22 cellular contexts compared by ENCODE assay signal in the genomic region with DNA sequence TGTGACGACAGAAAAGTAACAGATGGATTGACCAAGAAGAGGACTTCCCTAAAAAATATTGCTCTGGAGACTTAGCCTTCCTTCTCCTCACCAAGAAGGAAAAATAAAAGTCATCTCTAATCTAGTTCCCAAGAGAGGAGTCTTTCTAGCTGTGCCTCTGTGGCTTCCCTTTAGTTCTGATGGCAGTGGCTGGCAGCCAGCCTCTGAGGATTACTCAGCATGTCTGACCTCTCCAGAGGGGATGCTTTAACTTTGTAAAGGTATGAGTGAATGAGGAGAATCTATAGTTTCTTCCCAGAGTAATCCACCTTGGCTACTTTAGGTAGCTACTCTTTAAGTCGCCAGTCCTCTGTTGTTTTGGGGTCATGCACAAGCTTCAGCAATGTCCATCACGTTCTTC.
DNase-seq lines count a peak whose midpoint lies in the region; ATAC-seq, FAIRE-seq and TF ChIP-seq lines count a peak whose summit lies in the region.
"Had no signal": no experiment of that assay in that cellular context is flagged by ENCODE, and none has a peak within 500 bp of the region (broad histone marks: within the 10 kb centered on the region; RNA-seq: fewer than 3 reads in every experiment).

No MANE protein-coding gene starts in this region.

- H3K79me2 ChIP-seq in astrocyte (ENCODE audit: insufficient read depth, low read length) (no peaks in the 10 kb centered on the region), SK-N-SH (ENCODE audit: insufficient read depth) (no peaks in the 10 kb centered on the region)

- H3K27me3 ChIP-seq in astrocyte (ENCODE audit: insufficient read depth, low read length) (no peaks in the 10 kb centered on the region), SK-N-SH (ENCODE audit: insufficient read depth) (no peaks in the 10 kb centered on the region)

- H3K4me2 ChIP-seq in astrocyte (ENCODE audit: low read length) (no peak overlapping the region), SK-N-SH (no peak overlapping the region)

- 33% methylated on average over 3 of the region's 3 CpGs for WGBS in SK-N-SH (ENCODE audit: low lambda C conversion rate)

- no peak for TF ChIP-seq EP300 in SK-N-SH (IDR thresholded peaks at IDR 0.05; ENCODE audit: borderline replicate concordance in 1 of 2, low read depth in 1 of 2, low read length in 1 of 2)

- peaks cover 3% of the 10 kb centered on the region for H3K9me3 Mint-ChIP-seq in astrocyte (ENCODE audit: unreplicated experiment)
- no peaks in the 10 kb centered on the region for H3K9me3 Mint-ChIP-seq in osteocyte (ENCODE audit: unreplicated experiment)
- H3K9me3 Mint-ChIP-seq: CD4-positive, CD25-positive, alpha-beta regulatory T cell had no signal

- H3K27me3 Mint-ChIP-seq in astrocyte (ENCODE audit: low read depth, unreplicated experiment) (no peaks in the 10 kb centered on the region), osteocyte (ENCODE audit: unreplicated experiment) (no peaks in the 10 kb centered on the region)
- H3K27me3 Mint-ChIP-seq: CD4-positive, CD25-positive, alpha-beta regulatory T cell had no signal

- no peak for TF ChIP-seq RAD21 in SK-N-SH (IDR thresholded peaks at IDR 0.05; ENCODE audit: low read length)

- no peak overlapping the region for H2AFZ ChIP-seq in astrocyte (ENCODE audit: low read depth, low read length)
- no peak overlapping the region for H2AFZ ChIP-seq in SK-N-SH (ENCODE audit: low read depth)

- H3K9ac ChIP-seq in astrocyte (ENCODE audit: low read length) = no peak overlapping the region
- no peak overlapping the region for H3K9ac ChIP-seq in SK-N-SH

- POLR2A ChIA-PET in SK-N-SH (lab: Yijun Ruan, JAX) = no interaction called here

- H3K4me3 Mint-ChIP-seq in astrocyte (ENCODE audit: unreplicated experiment) (no peak overlapping the region), osteocyte (ENCODE audit: unreplicated experiment) (no peak overlapping the region)
- H3K4me3 Mint-ChIP-seq: B cell; CD4-positive, CD25-positive, alpha-beta regulatory T cell had no signal

- H3K27ac ChIP-seq in astrocyte (ENCODE audit: low read depth, low read length) (no peak overlapping the region), SK-N-SH (ENCODE audit: low read depth in 2 of 2, low read length in 1 of 2) (no peak overlapping the region)

- H3K36me3 Mint-ChIP-seq in astrocyte (ENCODE audit: low read depth, unreplicated experiment) (no peaks in the 10 kb centered on the region), osteocyte (ENCODE audit: unreplicated experiment) (no peaks in the 10 kb centered on the region)
- H3K36me3 Mint-ChIP-seq: CD4-positive, CD25-positive, alpha-beta regulatory T cell had no signal

- H3K27ac Mint-ChIP-seq in astrocyte (ENCODE audit: unreplicated experiment) (peak overlapping the region; percentile 62), osteocyte (ENCODE audit: unreplicated experiment) (peak overlapping the region; percentile 41)
- H3K27ac Mint-ChIP-seq: B cell; CD4-positive, CD25-positive, alpha-beta regulatory T cell had no signal

- TF ChIP-seq CTCF in astrocyte (IDR thresholded peaks at IDR 0.05; ENCODE audit: insufficient read depth, low read depth, low read length) = no peak
- no peak for TF ChIP-seq CTCF in osteocyte (IDR thresholded peaks at IDR 0.05)
- no peak for TF ChIP-seq CTCF in SK-N-SH (IDR thresholded peaks at IDR 0.05)

- no peak for ATAC-seq in GM21619 (IDR thresholded peaks at IDR 0.05; ENCODE audit: unreplicated experiment)
- ATAC-seq: Panc1, SK-N-SH treated with all-trans-retinoic acid at 6 μM for 48 hours had no signal

- peaks cover 18% of the 10 kb centered on the region for H3K4me1 ChIP-seq in astrocyte (ENCODE audit: insufficient read depth, low read length)
- H3K4me1 ChIP-seq in SK-N-SH (ENCODE audit: control insufficient read depth in 1 of 2, insufficient read depth in 2 of 2, low read depth in 1 of 2, low read length in 1 of 2) = peaks cover 0 to 9% of the 10 kb centered on the region in 2 experiments; a peak in 1 of 4 replicates
- H3K4me1 ChIP-seq: Caco-2 had no signal

- H3K9me2 ChIP-seq in SK-N-SH = no peaks in the 10 kb centered on the region

- H3K4me3 ChIP-seq in astrocyte (ENCODE audit: insufficient read depth, low read depth, low read length) (no peak overlapping the region), SK-N-SH (ENCODE audit: low read depth in 2 of 2, low read length in 1 of 2) (no peak overlapping the region)

- H3K9me3 ChIP-seq in astrocyte (ENCODE audit: insufficient read depth, low read depth, low read length) (no peaks in the 10 kb centered on the region), SK-N-SH (no peaks in the 10 kb centered on the region)
- H3K9me3 ChIP-seq: Caco-2 had no signal

- no peaks in the 10 kb centered on the region for H4K20me1 ChIP-seq in astrocyte (ENCODE audit: insufficient read depth, low read length)
- H4K20me1 ChIP-seq in SK-N-SH (ENCODE audit: insufficient read depth) = no peaks in the 10 kb centered on the region

- H3K36me3 ChIP-seq in astrocyte (ENCODE audit: insufficient read depth, low read length) = no peaks in the 10 kb centered on the region
- no peaks in the 10 kb centered on the region for H3K36me3 ChIP-seq in SK-N-SH (replicated peaks in 1 of 2; ENCODE audit: control insufficient read depth in 1 of 2, insufficient read depth in 2 of 2, low read length in 1 of 2)

- peaks cover 31% of the 10 kb centered on the region for H3K4me1 Mint-ChIP-seq in astrocyte (ENCODE audit: low read depth, unreplicated experiment)
- peaks cover 43% of the 10 kb centered on the region for H3K4me1 Mint-ChIP-seq in osteocyte (ENCODE audit: unreplicated experiment)
- H3K4me1 Mint-ChIP-seq: B cell; CD4-positive, CD25-positive, alpha-beta regulatory T cell had no signal

- H3F3A ChIP-seq in SK-N-SH (replicated peaks; ENCODE audit: insufficient read depth) = peaks cover under 1% of the 10 kb centered on the region

- CTCF ChIA-PET in SK-N-SH (lab: Yijun Ruan, JAX) = interaction anchor here (1.2 kb wide), 1 partner anchor 12 kb away, joined by 3 read pairs; no protein-coding TSS in a partner anchor

- FAIRE-seq in astrocyte (lab: Jason Lieb, UNC) = no peak
- FAIRE-seq: HTR-8/SVneo had no signal

- DNase-seq in EL (peak; percentile 47), OCI-M1 (lab: John Stamatoyannopoulos, UW) (peak; percentile 45), astrocyte (ENCODE audit: low read depth) (no peak), osteocyte (ENCODE audit: extremely low spot score, unreplicated experiment) (no peak), SK-N-SH (no peak), medulla oblongata (ENCODE audit: extremely low spot score) (no peak)
- DNase-seq: ACHN; Caco-2; CD4-positive, CD25-positive, alpha-beta regulatory T cell; DMS153; HCEC 1CT; NCI-H1048; NCI-H1436 treated with DMSO at 0.1 percent for 48 hours; NCI-H2029 treated with DMSO at 0.1 percent for 48 hours; NCI-H510A; NCI-H82; SHP77 had no signal

TF ChIP-seq in SK-N-SH, 30 proteins besides CTCF, POLR2A, EP300 and RAD21:
- TF ChIP-seq TAF1 (IDR thresholded peaks at IDR 0.05; ENCODE audit: borderline replicate concordance, low read depth, low read length) = no peak
- no peak for TF ChIP-seq CHD2 (IDR thresholded peaks at IDR 0.05; ENCODE audit: low read length, partially characterized antibody)
- TF ChIP-seq JUND (IDR thresholded peaks at IDR 0.05) = no peak
- TF ChIP-seq SMC3 (IDR thresholded peaks at IDR 0.05; ENCODE audit: low read depth, low read length) = no peak
- TF ChIP-seq MXI1 (IDR thresholded peaks at IDR 0.05; ENCODE audit: low read depth, low read length) = no peak
- no peak for TF ChIP-seq EZH2phosphoT487 (IDR thresholded peaks at IDR 0.05; ENCODE audit: borderline replicate concordance, low read depth)

Comparison
In these comparisons a context has a peak if more than half of its experiments do, and no peak if none do; other contexts are left out.
1. DNase-seq: peak in EL (single experiment) and OCI-M1 (single experiment); none in astrocyte (single experiment), osteocyte (single experiment), SK-N-SH (single experiment) and medulla oblongata (single experiment).